7 cellular contexts compared by ENCODE assay signal in the genomic region with DNA sequence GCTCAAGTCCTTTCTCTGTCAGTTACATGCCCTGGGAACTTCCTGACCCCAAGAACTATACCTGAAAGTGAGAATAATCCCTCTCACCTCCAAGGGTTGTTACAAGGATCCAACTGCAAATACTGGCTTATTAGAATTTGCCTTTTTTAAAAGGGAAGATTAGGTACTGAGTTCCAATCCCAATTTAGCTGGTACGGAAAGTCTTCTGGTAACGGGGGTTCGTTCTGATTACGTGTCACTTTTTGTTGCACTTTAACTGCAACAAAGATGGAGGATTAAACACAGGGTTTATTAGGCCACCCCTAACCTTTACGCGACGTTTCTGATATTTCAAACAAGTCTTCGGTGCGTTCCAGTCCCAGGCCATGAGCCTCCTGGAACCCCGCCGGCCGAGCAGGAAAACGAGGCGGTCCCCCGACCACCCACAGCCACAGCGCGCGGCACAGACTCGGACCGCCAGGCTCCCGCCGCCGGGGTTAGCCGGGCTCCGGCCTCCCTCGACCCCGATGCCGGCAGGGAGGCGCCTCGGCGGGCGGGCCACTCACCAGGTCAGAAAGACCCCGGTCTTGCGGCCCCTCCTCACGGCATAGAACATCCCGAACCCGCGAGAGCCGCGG. TPM values are rescaled to one million over a fixed set of nuclear protein-coding genes. Genes with fewer than 3 reads are reported as not detected.
DNase-seq lines count a peak whose midpoint lies in the region; ATAC-seq and TF ChIP-seq lines count a peak whose summit lies in the region.

No MANE protein-coding gene starts in this region.

- intact Hi-C loops in esophagus squamous epithelium (cut with DNase I) = no loop called here

- no peaks in the 10 kb centered on the region for H3K27me3 ChIP-seq in esophagus squamous epithelium
- no peaks in the 10 kb centered on the region for H3K27me3 ChIP-seq in trophoblast cell (ENCODE audit: insufficient read depth, low read length)

- peak overlapping the region; percentile 99 for H3K9ac ChIP-seq in trophoblast cell (ENCODE audit: low read length)

- peak overlapping the region; percentile 89 for H4K12ac ChIP-seq in trophoblast cell (ENCODE audit: low read depth, low read length)

- H3K14ac ChIP-seq in trophoblast cell (ENCODE audit: low read length) = peak overlapping the region; percentile 94

- H3K18ac ChIP-seq in trophoblast cell (ENCODE audit: low read length) = peak overlapping the region; percentile 81

- H3K79me1 ChIP-seq in trophoblast cell (ENCODE audit: low read length) = peaks cover 9% of the 10 kb centered on the region

- peaks cover 0 to 40% (median 10%) of the 10 kb centered on the region in 3 donors for H3K36me3 ChIP-seq in esophagus squamous epithelium
- peaks cover 13 to 16% of the 10 kb centered on the region in 2 experiments for H3K36me3 ChIP-seq in trophoblast cell (ENCODE audit: control insufficient read depth in 1 of 2, insufficient read depth in 2 of 2, low read length in 2 of 2)

- peak overlapping the region; percentile 94 for H4K8ac ChIP-seq in trophoblast cell (ENCODE audit: low read depth, low read length)

- H2AK5ac ChIP-seq in trophoblast cell (ENCODE audit: low read length) = peak overlapping the region; percentile 77

- TF ChIP-seq POLR2A in esophagus squamous epithelium (IDR thresholded peaks at IDR 0.05) = no peak

- POLR2A ChIA-PET in RWPE1 (lab: Yijun Ruan, JAX; ENCODE audit: low non-redundant PET) = interaction anchor here (0.6 kb wide), 1 partner anchor 17 kb away, joined by 4 read pairs; the partner anchor contains the start of gene RPS7

- H3K4me2 ChIP-seq in trophoblast cell (ENCODE audit: low read length) = peak overlapping the region; percentile 98

- H4K91ac ChIP-seq in trophoblast cell (ENCODE audit: low read depth, low read length) = peak overlapping the region; percentile 85

- peak overlapping the region; percentile 90 for H3K27ac ChIP-seq in RWPE1
- peak overlapping the region; percentile 92 to 98 (median 94) for H3K27ac ChIP-seq in esophagus squamous epithelium
- peak overlapping the region; percentile 68 for H3K27ac ChIP-seq in trophoblast cell (ENCODE audit: low read depth, low read length)

- H3K4me1 ChIP-seq in esophagus squamous epithelium (peaks cover 0 to 26% (median 12%) of the 10 kb centered on the region in 3 donors), trophoblast cell (ENCODE audit: control insufficient read depth in 1 of 2, insufficient read depth in 2 of 2, low read length in 2 of 2) (peaks cover 0 to 3% of the 10 kb centered on the region in 2 experiments)

- peak overlapping the region; percentile 74 for H3K4ac ChIP-seq in trophoblast cell (ENCODE audit: low read depth, low read length)

- H2BK12ac ChIP-seq in trophoblast cell (ENCODE audit: low read length) = no peak overlapping the region

- WGBS in esophagus squamous epithelium, 2 donors = 2 to 3% methylated on average over 8 of the region's 40 CpGs
- no CpG with 5 or more reads among the region's 40 CpGs for WGBS in trophoblast cell (ENCODE audit: extremely low coverage, insufficient coverage, insufficient read length)

- CTCF ChIA-PET in RWPE1 (lab: Yijun Ruan, JAX) = interaction anchor here (0.6 to 1.0 kb wide), 3 partner anchors 27 to 104 kb away, joined by 3 read pairs; no protein-coding TSS in a partner anchor

- TF ChIP-seq CTCF in RWPE1 (conservative IDR thresholded peaks at IDR 0.05; ENCODE audit: low read depth) (no peak), esophagus squamous epithelium (IDR thresholded peaks at IDR 0.05) (peak in 1 of 6 experiments; percentile 4)

- DNase-seq in RWPE1 (ENCODE audit: low spot score) = peak; percentile 17
- DNase-seq in esophagus squamous epithelium (lab: John Stamatoyannopoulos, UW) = no peak
- no peak for DNase-seq in trophoblast cell
- no peak for DNase-seq in amygdala (lab: John Stamatoyannopoulos, UW)
- DNase-seq in SHP77 (lab: John Stamatoyannopoulos, UW) = no peak

- peak overlapping the region; percentile 82 for H2BK120ac ChIP-seq in trophoblast cell (ENCODE audit: insufficient read depth, low read length, poor library complexity)

- H2BK5ac ChIP-seq in trophoblast cell (ENCODE audit: low read depth, low read length, poor library complexity) = peak overlapping the region; percentile 75

- H2AFZ ChIP-seq in trophoblast cell (ENCODE audit: insufficient read depth, low read length, poor library complexity) = peak overlapping the region; percentile 96

- H3K9me3 ChIP-seq in esophagus squamous epithelium = no peaks in the 10 kb centered on the region
- H3K9me3 ChIP-seq in trophoblast cell (ENCODE audit: insufficient read depth, low read depth, low read length) = no peaks in the 10 kb centered on the region

- peaks cover 10% of the 10 kb centered on the region for H3K79me2 ChIP-seq in trophoblast cell (ENCODE audit: control insufficient read depth, insufficient read depth, low read length, poor library complexity)

- no peak overlapping the region for H3K23ac ChIP-seq in trophoblast cell (ENCODE audit: low read length)

- ATAC-seq in GM19023 (IDR thresholded peaks at IDR 0.05; ENCODE audit: unreplicated experiment) = peak; percentile 36
- peak; percentile 32 for ATAC-seq in HG02840 (IDR thresholded peaks at IDR 0.05; ENCODE audit: low FRiP score, unreplicated experiment)

- peak overlapping the region; percentile 79 to 89 (median 83) for H3K4me3 ChIP-seq in esophagus squamous epithelium
- peak overlapping the region; percentile 100 for H3K4me3 ChIP-seq in trophoblast cell (ENCODE audit: low read depth, low read length)

RNA-seq across cellular contexts. Expression of gene RNASEH1, which starts 0.4 kb away (rescaled TPM):
- 10 to 100 TPM; 12.1 to 21.2 (median 19.0) TPM for total RNA-seq in esophagus squamous epithelium
- polyA plus RNA-seq in trophoblast cell (2013) = 17.5 and 18.4 TPM in 2 replicates

RNA-seq across cellular contexts. Expression of gene RPS7, which starts 17.4 kb away (rescaled TPM):
- 1,000 to 10,000 TPM; 1,342 to 4,027 (median 3,705) TPM for total RNA-seq in esophagus squamous epithelium
- polyA plus RNA-seq in trophoblast cell (2013) = 2,783 and 2,826 TPM in 2 replicates

RNA-seq across cellular contexts. Expression of gene COLEC11, which starts 37.2 kb away (rescaled TPM):
- total RNA-seq in esophagus squamous epithelium = 1 to 10 TPM in 2 of 4 donors, under 1 TPM in 1, not detected in 1; 0.56 to 2.3 (median 1.0) TPM
- polyA plus RNA-seq in trophoblast cell (2013) = 0.19 and 0.29 TPM in 2 replicates

RNA-seq across cellular contexts. Expression of gene ADI1, which starts 38.4 kb away (rescaled TPM):
- total RNA-seq in esophagus squamous epithelium = 10 to 100 TPM; 33.3 to 73.6 (median 54.9) TPM
- 45.0 and 46.2 TPM in 2 replicates for polyA plus RNA-seq in trophoblast cell (2013)
